Comparison of ENCODE assay signal across 21 cellular contexts in the genomic region with DNA sequence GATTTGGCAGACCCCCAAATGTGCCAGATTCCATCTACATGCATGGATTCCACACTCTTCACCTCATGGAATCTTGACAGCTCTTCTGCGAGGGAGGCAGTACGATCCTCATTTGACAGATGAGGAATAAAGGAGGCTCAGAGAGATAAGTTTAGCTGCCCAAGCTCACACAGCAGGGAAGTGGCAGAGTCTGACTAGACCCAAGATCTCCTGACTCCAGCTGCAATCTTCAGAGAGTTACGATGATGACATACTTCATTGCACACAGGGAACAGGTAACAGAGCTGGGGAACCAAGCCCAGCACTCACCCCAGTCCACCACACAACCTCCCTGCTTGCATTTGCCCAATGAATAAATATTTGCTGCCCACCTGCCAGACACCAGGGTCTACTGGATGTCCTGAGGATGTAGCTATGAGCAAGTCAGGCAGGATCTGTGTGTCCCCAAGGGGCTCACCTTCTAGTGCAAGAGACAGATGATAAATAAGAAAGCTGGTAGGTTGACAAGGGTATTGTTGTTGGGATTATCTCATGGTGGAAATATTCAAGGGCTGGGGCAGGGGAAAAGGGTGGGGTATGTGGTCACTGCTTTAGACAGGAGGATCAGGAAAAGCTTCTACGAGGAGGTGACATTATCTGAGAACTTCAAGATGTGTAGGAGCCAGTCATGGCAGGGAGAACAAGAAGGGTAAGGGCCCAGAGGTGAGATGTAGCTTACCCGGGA. TPM values are rescaled to one million over a fixed set of nuclear protein-coding genes. Genes with fewer than 3 reads are reported as not detected.
DNase-seq lines count a peak whose midpoint lies in the region; ATAC-seq, FAIRE-seq and TF ChIP-seq lines count a peak whose summit lies in the region.
"Had no signal": no experiment of that assay in that cellular context is flagged by ENCODE, and none has a peak within 500 bp of the region (broad histone marks: within the 10 kb centered on the region; RNA-seq: fewer than 3 reads in every experiment).

No MANE protein-coding gene starts in this region.

- CTCF ChIA-PET in PC-9 (lab: Charles Lee), result interaction anchor here (0.6 kb wide), 1 partner anchor 93 kb away, joined by 3 read pairs; no protein-coding TSS in a partner anchor

- no peak for FAIRE-seq in frontal cortex (lab: Jason Lieb, UNC)
- FAIRE-seq: GM12878, small intestine had no signal

- TF ChIP-seq CTCF in PC-9 (conservative IDR thresholded peaks at IDR 0.05) (no peak), parathyroid adenoma (IDR thresholded peaks at IDR 0.05) (no peak)

- H3K9me3 ChIP-seq in PC-9 (ENCODE audit: insufficient read depth, low read depth) (no peaks in the 10 kb centered on the region), parathyroid adenoma (ENCODE audit: control insufficient read depth, low read length) (no peaks in the 10 kb centered on the region)
- H3K9me3 ChIP-seq: BLaER1, ovary had no signal

- H3K4me3 ChIP-seq in PC-9, result no peak overlapping the region
- no peak overlapping the region for H3K4me3 ChIP-seq in parathyroid adenoma (ENCODE audit: low read depth, low read length)
- H3K4me3 ChIP-seq: BLaER1, GM12878, ovary had no signal

- intact Hi-C loops in PC-9 (cut with micrococcal nuclease; ENCODE audit: unreplicated experiment), result loop anchor here (1.0 to 2.0 kb wide), 4 partner anchors 9 to 93 kb away; no protein-coding TSS in a partner anchor

- no peak for ATAC-seq in HG02870 (IDR thresholded peaks at IDR 0.05; ENCODE audit: unreplicated experiment)
- ATAC-seq: activated T-helper 17 cell treated with anti-CD3 and anti-CD28 coated beads, Interleukin-2, amount 50 U/mL, for 72 hours; GM12878; HCT116 had no signal

- no peak overlapping the region for H2AFZ ChIP-seq in PC-9
- peak overlapping the region; percentile 51 for H2AFZ ChIP-seq in parathyroid adenoma

- H4K20me1 ChIP-seq in PC-9 (ENCODE audit: insufficient read depth), result no peaks in the 10 kb centered on the region
- H4K20me1 ChIP-seq: BLaER1 had no signal

- H3F3A ChIP-seq in PC-9 (ENCODE audit: insufficient read depth, low read depth), result peaks cover 10% of the 10 kb centered on the region

- H3K9ac ChIP-seq in parathyroid adenoma, result no peak overlapping the region
- H3K9ac ChIP-seq: BLaER1 had no signal

- peak; percentile 1 for DNase-seq in NCI-H82 (lab: John Stamatoyannopoulos, UW)
- DNase-seq in NCI-H82 treated with DMSO at 0.1 percent for 48 hours (lab: John Stamatoyannopoulos, UW; ENCODE audit: unreplicated experiment), result no peak
- peak; percentile 73 to 83 for DNase-seq in PC-9
- peak; percentile 65 to 72 for DNase-seq in erythroblast (lab: John Stamatoyannopoulos, UW)
- DNase-seq in frontal cortex (ENCODE audit: low spot score in 2 of 2), result no peak
- no peak for DNase-seq in NCI-H2196 treated with DMSO at 0.1 percent for 48 hours (lab: John Stamatoyannopoulos, UW; ENCODE audit: unreplicated experiment)
- DNase-seq: caudate nucleus; GF-D8; left colon; NCI-H1092; NCI-H526 treated with DMSO at 0.1 percent for 48 hours; stimulated activated CD4-positive, alpha-beta T cell treated with anti-CD3 and anti-CD28 coated beads, Interleukin-4, amount 100 ng/mL, for 1 hour had no signal

- H3K27ac ChIP-seq in PC-9, result peak overlapping the region; percentile 54
- H3K27ac ChIP-seq in parathyroid adenoma, result peak overlapping the region; percentile 86
- H3K27ac ChIP-seq: 22Rv1, BLaER1, ovary had no signal

- H3K36me3 ChIP-seq in PC-9 (ENCODE audit: low read depth) (no peaks in the 10 kb centered on the region), parathyroid adenoma (ENCODE audit: control insufficient read depth, insufficient read depth, low read length) (no peaks in the 10 kb centered on the region)
- H3K36me3 ChIP-seq: BLaER1, ovary had no signal

- H3K79me2 ChIP-seq in PC-9 (ENCODE audit: low read depth), result no peaks in the 10 kb centered on the region
- no peaks in the 10 kb centered on the region for H3K79me2 ChIP-seq in parathyroid adenoma

- TF ChIP-seq POLR2A in erythroblast (IDR thresholded peaks at IDR 0.05; ENCODE audit: low read length), result no peak

- peaks cover 51% of the 10 kb centered on the region for H3K4me1 ChIP-seq in PC-9 (replicated peaks; ENCODE audit: insufficient read depth)
- H3K4me1 ChIP-seq in parathyroid adenoma, result peaks cover 46% of the 10 kb centered on the region
- H3K4me1 ChIP-seq: BLaER1 had no signal

- POLR2A ChIA-PET in PC-9 (lab: Charles Lee; ENCODE audit: unreplicated experiment), result interaction anchor here (0.5 to 1.5 kb wide), 6 partner anchors 21 to 869 kb away, joined by 3 to 22 read pairs (median 6); no protein-coding TSS in a partner anchor

- H3K9me2 ChIP-seq in PC-9 (ENCODE audit: insufficient read depth), result no peaks in the 10 kb centered on the region

- BruUV-seq in PC-9 (replicated peaks; lab: Mats Ljungman, UMichigan), result TSS peak; percentile 97

- H3K4me2 ChIP-seq in PC-9 (peak overlapping the region; percentile 59), parathyroid adenoma (ENCODE audit: low read length) (peak overlapping the region; percentile 53)
- H3K4me2 ChIP-seq: BLaER1 had no signal

- no peaks in the 10 kb centered on the region for H3K27me3 ChIP-seq in PC-9 (ENCODE audit: insufficient read depth, low read depth)
- H3K27me3 ChIP-seq in parathyroid adenoma (ENCODE audit: control insufficient read depth, insufficient read depth, low read length), result no peaks in the 10 kb centered on the region
- H3K27me3 ChIP-seq: BLaER1, ovary had no signal

RNA-seq across cellular contexts. Expression of a gene that starts 28.7 kb away (rescaled TPM):
- total RNA-seq in PC-9 (2021) (11.6 and 15.4 TPM in 2 replicates), frontal cortex (76.2 TPM)

Comparison
In these comparisons a context has a peak if more than half of its experiments do, and no peak if none do; other contexts are left out.
1. DNase-seq: peak in NCI-H82 (single experiment), PC-9 (2 of 2) and erythroblast (2 of 2); none in NCI-H82 treated with DMSO at 0.1 percent for 48 hours (single experiment), frontal cortex (0 of 2) and NCI-H2196 treated with DMSO at 0.1 percent for 48 hours (single experiment).